ENCODE assay signal across 19 cellular contexts in genomic region chr1:17585266-17585987, GRCh38. TPM values are rescaled to one million over a fixed set of nuclear protein-coding genes. Genes with fewer than 3 reads are reported as not detected.
DNase-seq lines count a peak whose midpoint lies in the region; ATAC-seq and TF ChIP-seq lines count a peak whose summit lies in the region.
"Had no signal": no experiment of that assay in that cellular context is flagged by ENCODE, and none has a peak within 500 bp of the region (broad histone marks: within the 10 kb centered on the region; RNA-seq: fewer than 3 reads in every experiment).

No MANE protein-coding gene starts in this region.

- peak overlapping the region; percentile 19 for H3K9ac ChIP-seq in skeletal muscle satellite cell (ENCODE audit: low read depth, low read length)

- no peaks in the 10 kb centered on the region for H3K27me3 Mint-ChIP-seq in WTC11 (ENCODE audit: low read depth)
- H3K27me3 Mint-ChIP-seq in glutamatergic neuron (ENCODE audit: unreplicated experiment) = peaks cover 29% of the 10 kb centered on the region
- H3K27me3 Mint-ChIP-seq: CD4-positive, alpha-beta T cell had no signal

- H3K4me1 ChIP-seq in skeletal muscle satellite cell (ENCODE audit: control insufficient read depth, insufficient read depth, low read length) = peaks cover 37% of the 10 kb centered on the region

- H3K36me3 Mint-ChIP-seq in WTC11 (peaks cover 10% of the 10 kb centered on the region), glutamatergic neuron (ENCODE audit: unreplicated experiment) (peaks cover 3% of the 10 kb centered on the region)
- H3K36me3 Mint-ChIP-seq: stimulated activated effector memory CD8-positive, alpha-beta T cell treated with anti-CD3 and anti-CD28 coated beads, Interleukin-12 subunit alpha, Interleukin-12 subunit beta, amount 100 ng/mL, for 72 hours had no signal

- H3K4me3 Mint-ChIP-seq in WTC11 = no peak overlapping the region
- H3K4me3 Mint-ChIP-seq in glutamatergic neuron (ENCODE audit: unreplicated experiment) = peak overlapping the region; percentile 76
- H3K4me3 Mint-ChIP-seq: activated naive CD8-positive, alpha-beta T cell treated with anti-CD3 and anti-CD28 coated beads, Interleukin-2, amount 50 U/mL, for 24 hours; activated T-helper 17 cell treated with anti-CD3 and anti-CD28 coated beads, Interleukin-2, amount 50 U/mL, for 72 hours; CD4-positive, alpha-beta T cell; stimulated activated effector memory CD8-positive, alpha-beta T cell treated with anti-CD3 and anti-CD28 coated beads, Interleukin-12 subunit alpha, Interleukin-12 subunit beta, amount 100 ng/mL, for 72 hours; T-helper 17 cell had no signal

- no peaks in the 10 kb centered on the region for H3K27me3 ChIP-seq in skeletal muscle satellite cell (ENCODE audit: control insufficient read depth, insufficient read depth, low read length)
- H3K27me3 ChIP-seq: MG63 had no signal

- in situ Hi-C loops in G401 (cut with HindIII; ENCODE audit: low sequenced_read_pairs) = no loop called here

- peak overlapping the region; percentile 1 for H3K4me2 ChIP-seq in skeletal muscle satellite cell (ENCODE audit: low read length)

- CTCF ChIA-PET in WTC11 (lab: Charles Lee) = interaction anchor here (1.0 to 9.0 kb wide), 6 partner anchors 11 to 76 kb away, joined by 3 to 147 read pairs (median 12); no protein-coding TSS in a partner anchor

- no peak for ATAC-seq in WTC11
- no peak for ATAC-seq in HG03442 (IDR thresholded peaks at IDR 0.05; ENCODE audit: unreplicated experiment)
- ATAC-seq: activated CD4-positive, CD25-positive, alpha-beta regulatory T cell treated with anti-CD3 and anti-CD28 coated beads, Interleukin-2, amount 50 U/mL, for 24 hours; activated naive CD8-positive, alpha-beta T cell treated with anti-CD3 and anti-CD28 coated beads, Interleukin-2, amount 50 U/mL, for 24 hours; activated T-helper 17 cell treated with anti-CD3 and anti-CD28 coated beads, Interleukin-2, amount 50 U/mL, for 72 hours; Right ventricle myocardium inferior; stimulated activated effector memory CD8-positive, alpha-beta T cell treated with anti-CD3 and anti-CD28 coated beads, Interleukin-12 subunit alpha, Interleukin-12 subunit beta, amount 100 ng/mL, for 72 hours; T-helper 17 cell had no signal

- POLR2A ChIA-PET in WTC11 (lab: Charles Lee) = interaction anchor here (1.3 kb wide), 1 partner anchor 45 kb away, joined by 4 read pairs; no protein-coding TSS in a partner anchor

- H3K27ac Mint-ChIP-seq in WTC11 (peak overlapping the region; percentile 51), glutamatergic neuron (ENCODE audit: unreplicated experiment) (peak overlapping the region; percentile 95)
- H3K27ac Mint-ChIP-seq: activated naive CD8-positive, alpha-beta T cell treated with anti-CD3 and anti-CD28 coated beads, Interleukin-2, amount 50 U/mL, for 24 hours; activated T-helper 17 cell treated with anti-CD3 and anti-CD28 coated beads, Interleukin-2, amount 50 U/mL, for 72 hours; CD4-positive, alpha-beta T cell; stimulated activated effector memory CD8-positive, alpha-beta T cell treated with anti-CD3 and anti-CD28 coated beads, Interleukin-12 subunit alpha, Interleukin-12 subunit beta, amount 100 ng/mL, for 72 hours; T-helper 17 cell had no signal

- H3K4me1 Mint-ChIP-seq in WTC11 (peaks cover 63% of the 10 kb centered on the region), glutamatergic neuron (ENCODE audit: low read depth, unreplicated experiment) (peaks cover 67% of the 10 kb centered on the region)
- H3K4me1 Mint-ChIP-seq: activated T-helper 17 cell treated with anti-CD3 and anti-CD28 coated beads, Interleukin-2, amount 50 U/mL, for 72 hours; stimulated activated effector memory CD8-positive, alpha-beta T cell treated with anti-CD3 and anti-CD28 coated beads, Interleukin-12 subunit alpha, Interleukin-12 subunit beta, amount 100 ng/mL, for 72 hours had no signal

- H3K9me3 ChIP-seq in skeletal muscle satellite cell (replicated peaks; ENCODE audit: low read length) = no peaks in the 10 kb centered on the region
- H3K9me3 ChIP-seq: MG63 had no signal

- H3K36me3 ChIP-seq in skeletal muscle satellite cell (ENCODE audit: insufficient read depth, low read length) = peaks cover 7% of the 10 kb centered on the region
- H3K36me3 ChIP-seq: MG63 had no signal

- H3K4me3 ChIP-seq in skeletal muscle satellite cell (ENCODE audit: low read length) = no peak overlapping the region
- H3K4me3 ChIP-seq: MG63 had no signal

- H3K9me3 Mint-ChIP-seq in WTC11 (no peaks in the 10 kb centered on the region), glutamatergic neuron (ENCODE audit: unreplicated experiment) (peaks cover 20% of the 10 kb centered on the region)
- H3K9me3 Mint-ChIP-seq: activated naive CD8-positive, alpha-beta T cell treated with anti-CD3 and anti-CD28 coated beads, Interleukin-2, amount 50 U/mL, for 24 hours; activated T-helper 17 cell treated with anti-CD3 and anti-CD28 coated beads, Interleukin-2, amount 50 U/mL, for 72 hours; CD4-positive, alpha-beta T cell; stimulated activated effector memory CD8-positive, alpha-beta T cell treated with anti-CD3 and anti-CD28 coated beads, Interleukin-12 subunit alpha, Interleukin-12 subunit beta, amount 100 ng/mL, for 72 hours had no signal

- TF ChIP-seq CTCF in WTC11 (IDR thresholded peaks at IDR 0.05) = no peak
- no peak for TF ChIP-seq CTCF in glutamatergic neuron (IDR thresholded peaks at IDR 0.05; ENCODE audit: partially characterized antibody, unreplicated experiment)

- DNase-seq in G401 (ENCODE audit: low spot score) (peak; percentile 53), WTC11 (ENCODE audit: low spot score) (no peak), glutamatergic neuron (no peak), amniotic stem cell (lab: John Stamatoyannopoulos, UW) (no peak), SKM-1 (lab: John Stamatoyannopoulos, UW; ENCODE audit: unreplicated experiment) (no peak), superior temporal gyrus (ENCODE audit: extremely low spot score) (no peak)
- DNase-seq: activated naive CD8-positive, alpha-beta T cell treated with anti-CD3 and anti-CD28 coated beads, Interleukin-2, amount 50 U/mL, for 24 hours; CD4-positive, alpha-beta T cell; DMS79 treated with DMSO at 0.1 percent for 48 hours; NCI-H146; posterior cingulate gyrus; T-helper 17 cell had no signal

TF ChIP-seq in WTC11, 78 proteins besides CTCF, POLR2A, EP300 and RAD21 (continues in another document):
- TF ChIP-seq MAX (CRISPR knock-in tag; IDR thresholded peaks at IDR 0.05) (no peak), KAT7 (CRISPR knock-in tag; IDR thresholded peaks at IDR 0.05; ENCODE audit: borderline replicate concordance) (no peak), IRF1 (CRISPR knock-in tag; IDR thresholded peaks at IDR 0.05) (no peak), NFYB (CRISPR knock-in tag; conservative IDR thresholded peaks at IDR 0.05; ENCODE audit: low read depth) (no peak), ETV6 (CRISPR knock-in tag; IDR thresholded peaks at IDR 0.05) (no peak), CREM (CRISPR knock-in tag; IDR thresholded peaks at IDR 0.05) (no peak), ZNF396 (CRISPR knock-in tag; IDR thresholded peaks at IDR 0.05; ENCODE audit: borderline replicate concordance) (no peak), NR2C2 (CRISPR knock-in tag; IDR thresholded peaks at IDR 0.05) (no peak), ZSCAN18 (CRISPR knock-in tag; IDR thresholded peaks at IDR 0.05) (no peak), E2F1 (CRISPR knock-in tag; IDR thresholded peaks at IDR 0.05) (no peak), TP53 (CRISPR knock-in tag; IDR thresholded peaks at IDR 0.05) (no peak)

RNA-seq across cellular contexts. Expression of gene ARHGEF10L, which starts 45.9 kb away (rescaled TPM):
- total RNA-seq in G401 (2014; rRNA removed; shearing (Covaris generic)) = 16.4 and 19.6 TPM in 2 replicates
- total RNA-seq in WTC11 (2021) = 32.4 to 34.6 TPM (median 34.4 TPM) in 3 replicates
- total RNA-seq in glutamatergic neuron (ENCODE audit: unreplicated experiment) = 89.8 TPM
- 11.9 and 14.4 TPM in 2 replicates for total RNA-seq in skeletal muscle satellite cell (2012; rRNA removed)
- total RNA-seq: activated T-helper 17 cell treated with anti-CD3 and anti-CD28 coated beads, Interleukin-2, amount 50 U/mL, for 72 hours had no signal
